1 cellular context compared by ENCODE assay signal in the genomic region with DNA sequence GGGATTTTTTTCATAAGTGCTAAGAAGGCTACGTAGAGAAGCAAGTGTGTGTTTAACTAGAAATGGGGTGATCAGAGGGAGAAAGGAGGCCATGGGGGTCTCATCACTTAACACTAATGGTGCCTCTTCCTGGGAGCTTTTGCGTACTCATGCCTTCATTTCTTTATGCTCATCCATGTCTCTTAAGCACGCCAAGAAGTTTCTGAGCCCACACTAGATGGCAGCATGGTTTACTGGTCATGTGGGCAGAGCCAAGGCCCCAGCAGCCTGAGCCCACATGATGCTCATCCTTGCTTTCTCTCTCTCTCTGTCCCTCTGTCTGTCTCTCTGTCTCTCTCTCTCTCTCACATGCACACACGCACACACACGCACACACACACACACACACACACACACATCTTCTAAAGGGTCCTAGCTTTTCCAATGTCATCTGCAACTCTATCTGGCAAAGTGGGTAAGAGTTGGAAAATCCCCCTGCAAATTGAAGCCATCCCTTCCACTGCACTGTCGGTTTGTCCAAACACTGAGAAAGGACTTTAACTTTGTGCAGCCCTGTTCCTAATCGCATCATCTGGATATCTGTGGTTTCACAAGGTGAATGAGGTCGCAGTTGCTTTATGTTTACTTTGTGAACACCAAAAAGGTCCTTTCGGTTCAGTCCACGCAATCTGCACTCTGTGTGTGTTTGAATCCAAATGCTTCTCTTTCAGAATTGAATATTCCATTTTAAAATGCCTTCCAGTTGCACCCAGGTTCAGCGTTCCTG.
TF ChIP-seq lines count a peak whose summit lies in the region.

No MANE protein-coding gene starts in this region.

TF ChIP-seq in SK-N-SH treated with all-trans-retinoic acid at 6 μM for 48 hours, 23 proteins besides CTCF, POLR2A, EP300 and RAD21 (continued from another document):
- TF ChIP-seq, protein P1, sequence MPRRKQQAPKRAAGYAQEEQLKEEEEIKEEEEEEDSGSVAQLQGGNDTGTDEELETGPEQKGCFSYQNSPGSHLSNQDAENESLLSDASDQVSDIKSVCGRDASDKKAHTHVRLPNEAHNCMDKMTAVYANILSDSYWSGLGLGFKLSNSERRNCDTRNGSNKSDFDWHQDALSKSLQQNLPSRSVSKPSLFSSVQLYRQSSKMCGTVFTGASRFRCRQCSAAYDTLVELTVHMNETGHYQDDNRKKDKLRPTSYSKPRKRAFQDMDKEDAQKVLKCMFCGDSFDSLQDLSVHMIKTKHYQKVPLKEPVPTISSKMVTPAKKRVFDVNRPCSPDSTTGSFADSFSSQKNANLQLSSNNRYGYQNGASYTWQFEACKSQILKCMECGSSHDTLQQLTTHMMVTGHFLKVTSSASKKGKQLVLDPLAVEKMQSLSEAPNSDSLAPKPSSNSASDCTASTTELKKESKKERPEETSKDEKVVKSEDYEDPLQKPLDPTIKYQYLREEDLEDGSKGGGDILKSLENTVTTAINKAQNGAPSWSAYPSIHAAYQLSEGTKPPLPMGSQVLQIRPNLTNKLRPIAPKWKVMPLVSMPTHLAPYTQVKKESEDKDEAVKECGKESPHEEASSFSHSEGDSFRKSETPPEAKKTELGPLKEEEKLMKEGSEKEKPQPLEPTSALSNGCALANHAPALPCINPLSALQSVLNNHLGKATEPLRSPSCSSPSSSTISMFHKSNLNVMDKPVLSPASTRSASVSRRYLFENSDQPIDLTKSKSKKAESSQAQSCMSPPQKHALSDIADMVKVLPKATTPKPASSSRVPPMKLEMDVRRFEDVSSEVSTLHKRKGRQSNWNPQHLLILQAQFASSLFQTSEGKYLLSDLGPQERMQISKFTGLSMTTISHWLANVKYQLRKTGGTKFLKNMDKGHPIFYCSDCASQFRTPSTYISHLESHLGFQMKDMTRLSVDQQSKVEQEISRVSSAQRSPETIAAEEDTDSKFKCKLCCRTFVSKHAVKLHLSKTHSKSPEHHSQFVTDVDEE (CRISPR knock-in tag; IDR thresholded peaks at IDR 0.05): no peak
- TF ChIP-seq ZC3H10 (CRISPR knock-in tag; IDR thresholded peaks at IDR 0.05) (no peak), SNAI2 (CRISPR knock-in tag; IDR thresholded peaks at IDR 0.05) (no peak), ZFP30 (CRISPR knock-in tag; IDR thresholded peaks at IDR 0.05) (no peak)
